In the genomic region with DNA sequence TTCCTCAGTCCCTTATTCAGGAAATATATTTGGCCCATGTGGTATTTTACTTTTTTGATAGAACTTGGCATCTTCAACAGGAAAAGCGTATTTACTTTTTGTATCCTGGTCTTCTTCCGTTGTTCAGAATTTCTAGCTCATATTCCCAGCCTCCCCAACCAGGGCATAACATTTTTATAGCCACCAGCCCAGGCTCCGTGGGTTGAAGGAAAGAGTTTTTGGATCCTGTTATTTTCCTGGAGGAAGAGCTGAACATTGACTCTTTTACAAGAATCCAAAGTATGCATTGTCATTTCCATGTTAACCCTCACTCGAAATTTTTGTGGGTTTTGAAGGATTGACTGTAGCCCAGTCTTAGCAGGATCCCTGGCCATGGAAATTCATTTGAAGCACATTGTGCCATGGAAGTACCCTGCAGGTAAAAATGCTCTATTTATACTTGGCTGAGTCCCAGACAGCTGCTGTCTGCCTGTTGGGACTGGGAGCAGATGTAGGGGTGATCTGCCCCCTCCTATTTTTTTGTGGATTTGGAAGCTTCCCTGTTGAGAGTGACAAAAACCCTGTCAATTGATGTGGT, we compare ENCODE assay signal across 10 cellular contexts.
A peak's percentile ranks its signal among the peaks of the same experiment; 100 is the strongest.
DNase-seq lines count a peak whose midpoint lies in the region; ATAC-seq and TF ChIP-seq lines count a peak whose summit lies in the region.
"Had no signal": no experiment of that assay in that cellular context is flagged by ENCODE, and none has a peak within 500 bp of the region (broad histone marks: within the 10 kb centered on the region; RNA-seq: fewer than 3 reads in every experiment).

No MANE protein-coding gene starts in this region.

- CTCF ChIA-PET in CD4-positive, alpha-beta memory T cell (lab: Charles Lee; ENCODE audit: partially characterized antibody), result no interaction called here
- CTCF ChIA-PET in Calu3 (lab: Charles Lee), result no interaction called here

- BruUV-seq in Calu3 (replicated peaks; lab: Mats Ljungman, UMichigan), result no TSS peak

- H3K27me3 ChIP-seq in CD4-positive, alpha-beta memory T cell (ENCODE audit: insufficient read depth, low read length), result no peaks in the 10 kb centered on the region
- H3K27me3 ChIP-seq in brain microvascular endothelial cell (replicated peaks), result no peaks in the 10 kb centered on the region
- no peaks in the 10 kb centered on the region for H3K27me3 ChIP-seq in lower lobe of right lung (ENCODE audit: low read depth)

- POLR2A ChIA-PET in CD4-positive, alpha-beta memory T cell (lab: Charles Lee; ENCODE audit: partially characterized antibody), result no interaction called here

- no peak overlapping the region for H3K27ac ChIP-seq in CD4-positive, alpha-beta memory T cell (ENCODE audit: low read depth, low read length)
- peak overlapping the region; percentile 62 for H3K27ac ChIP-seq in brain microvascular endothelial cell
- peak overlapping the region; percentile 20 for H3K27ac ChIP-seq in lower lobe of right lung

- in situ Hi-C loops in brain microvascular endothelial cell (cut with HindIII; ENCODE audit: low pct_ligation_motif_present, low sequenced_read_pairs), result no loop called here

- peak overlapping the region in 1 of 8 donors; percentile 27 for H3K4me3 Mint-ChIP-seq in CD4-positive, alpha-beta memory T cell
- no peak overlapping the region for H3K4me3 Mint-ChIP-seq in Calu3 (ENCODE audit: low read depth, unreplicated experiment)

- DNase-seq in CD4-positive, alpha-beta memory T cell, result no peak
- peak; percentile 93 for DNase-seq in LHCN-M2 (ENCODE audit: low read depth)
- peak; percentile 60 for DNase-seq in brain microvascular endothelial cell
- DNase-seq in lower lobe of right lung, result no peak
- no peak for DNase-seq in Calu3
- DNase-seq: activated effector memory CD4-positive, alpha-beta T cell treated with anti-CD3 and anti-CD28 coated beads, Interleukin-2, amount 50 U/mL, for 16 hours; SHP77 had no signal

- H3K9me3 Mint-ChIP-seq in CD4-positive, alpha-beta memory T cell, result no peaks in the 10 kb centered on the region
- H3K9me3 Mint-ChIP-seq in Calu3 (ENCODE audit: low read depth, unreplicated experiment), result no peaks in the 10 kb centered on the region

- H3K27me3 Mint-ChIP-seq in CD4-positive, alpha-beta memory T cell, result no peaks in the 10 kb centered on the region
- no peaks in the 10 kb centered on the region for H3K27me3 Mint-ChIP-seq in Calu3 (ENCODE audit: unreplicated experiment)

- no peak overlapping the region for H3K4me3 ChIP-seq in CD4-positive, alpha-beta memory T cell (ENCODE audit: low read length in 2 of 2)
- H3K4me3 ChIP-seq in brain microvascular endothelial cell (ENCODE audit: low read depth, low read length) (no peak overlapping the region), lower lobe of right lung (no peak overlapping the region)

- H3K36me3 ChIP-seq in CD4-positive, alpha-beta memory T cell (ENCODE audit: insufficient read depth, low read length), result no peaks in the 10 kb centered on the region
- H3K36me3 ChIP-seq in brain microvascular endothelial cell (replicated peaks) (no peaks in the 10 kb centered on the region), lower lobe of right lung (no peaks in the 10 kb centered on the region)

- H3K4me1 Mint-ChIP-seq in CD4-positive, alpha-beta memory T cell, result peaks cover 61 to 91% (median 75%) of the 10 kb centered on the region in 4 donors
- H3K4me1 Mint-ChIP-seq in Calu3 (ENCODE audit: low read depth, unreplicated experiment), result peaks cover 59% of the 10 kb centered on the region

- no peaks in the 10 kb centered on the region for H3K36me3 Mint-ChIP-seq in CD4-positive, alpha-beta memory T cell
- no peaks in the 10 kb centered on the region for H3K36me3 Mint-ChIP-seq in Calu3 (ENCODE audit: insufficient read depth, unreplicated experiment)

- TF ChIP-seq CTCF in brain microvascular endothelial cell (IDR thresholded peaks at IDR 0.05; ENCODE audit: low read depth, low read length, missing control alignments) (no peak), lower lobe of right lung (IDR thresholded peaks at IDR 0.05) (no peak), Calu3 (IDR thresholded peaks at IDR 0.05; ENCODE audit: unreplicated experiment) (no peak)

- intact Hi-C loops in CD4-positive, alpha-beta memory T cell (cut with micrococcal nuclease), result no loop called here
- intact Hi-C loops in lower lobe of right lung (cut with DNase I), result no loop called here
- intact Hi-C loops in Calu3 (cut with micrococcal nuclease; ENCODE audit: unreplicated experiment), result no loop called here

- H3K27ac Mint-ChIP-seq in CD4-positive, alpha-beta memory T cell, result peak overlapping the region in 5 of 7 donors; percentile 8 to 64 (median 42)
- no peak overlapping the region for H3K27ac Mint-ChIP-seq in Calu3 (ENCODE audit: unreplicated experiment)

- no peaks in the 10 kb centered on the region for H3K9me3 ChIP-seq in CD4-positive, alpha-beta memory T cell (ENCODE audit: control insufficient read depth in 1 of 2, low read length in 2 of 2)
- no peaks in the 10 kb centered on the region for H3K9me3 ChIP-seq in lower lobe of right lung

- peaks cover 60% of the 10 kb centered on the region for H3K4me1 ChIP-seq in CD4-positive, alpha-beta memory T cell (ENCODE audit: insufficient read depth, low read length)
- H3K4me1 ChIP-seq in lower lobe of right lung, result peaks cover 62% of the 10 kb centered on the region

- ATAC-seq in lower lobe of right lung (peak; percentile 23 to 50), HG02884 (IDR thresholded peaks at IDR 0.05; ENCODE audit: unreplicated experiment) (no peak), HG03378 (IDR thresholded peaks at IDR 0.05; ENCODE audit: unreplicated experiment) (no peak), HG03039 (IDR thresholded peaks at IDR 0.05; ENCODE audit: unreplicated experiment) (no peak)

Comparison
In these comparisons a context has a peak if more than half of its experiments do, and no peak if none do; other contexts are left out.
1. DNase-seq: peak in LHCN-M2 (single experiment) and brain microvascular endothelial cell (single experiment); none in CD4-positive, alpha-beta memory T cell (0 of 5), lower lobe of right lung (single experiment) and Calu3 (single experiment).
2. ATAC-seq: peak in lower lobe of right lung (2 of 2); none in HG02884 (single experiment), HG03378 (single experiment) and HG03039 (single experiment).